8 cellular contexts compared by ENCODE assay signal in genomic region chr17:81419333-81419885, GRCh38. TPM values are rescaled to one million over a fixed set of nuclear protein-coding genes. Genes with fewer than 3 reads are reported as not detected.
DNase-seq lines count a peak whose midpoint lies in the region; ATAC-seq, FAIRE-seq and TF ChIP-seq lines count a peak whose summit lies in the region.

No MANE protein-coding gene starts in this region.

- H3K36me3 ChIP-seq in Caco-2 (ENCODE audit: control insufficient read depth, insufficient read depth, low read length) (no peaks in the 10 kb centered on the region), bronchial epithelial cell (ENCODE audit: control insufficient read depth, insufficient read depth, low read length) (no peaks in the 10 kb centered on the region), tibial artery (no peaks in the 10 kb centered on the region)

- peaks cover 4% of the 10 kb centered on the region for H3K36me3 Mint-ChIP-seq in Caco-2 (ENCODE audit: insufficient read depth, unreplicated experiment)

- no peaks in the 10 kb centered on the region for H3K9me3 Mint-ChIP-seq in Caco-2 (ENCODE audit: unreplicated experiment)

- no peaks in the 10 kb centered on the region for H3K27me3 Mint-ChIP-seq in Caco-2 (ENCODE audit: insufficient read depth, unreplicated experiment)

- peak overlapping the region; percentile 71 for H3K4me3 Mint-ChIP-seq in Caco-2 (ENCODE audit: unreplicated experiment)

- DNase-seq in Caco-2 (peak; percentile 84 to 90), NCI-H2171 (lab: John Stamatoyannopoulos, UW) (peak; percentile 96), bronchial epithelial cell (ENCODE audit: low read depth) (peak; percentile 71), left colon (peak; percentile 76 to 87), tibial artery (peak; percentile 86 to 98), NCI-H2196 (lab: John Stamatoyannopoulos, UW; ENCODE audit: unreplicated experiment) (no peak)
- DNase-seq in activated effector memory CD4-positive, alpha-beta T cell treated with anti-CD3 and anti-CD28 coated beads, Interleukin-2, amount 50 U/mL, for 16 hours: no peak

- no peak for FAIRE-seq in bronchial epithelial cell (lab: Jason Lieb, UNC)

- POLR2A ChIA-PET in Caco-2 (lab: Charles Lee): interaction anchor here (0.7 to 1.3 kb wide), 3 partner anchors 12 to 27 kb away, joined by 3 to 6 read pairs (median 4); no protein-coding TSS in a partner anchor

- intact Hi-C loops in Caco-2 (cut with micrococcal nuclease; ENCODE audit: unreplicated experiment) (no loop called here), left colon (cut with DNase I, micrococcal nuclease) (no loop called here), tibial artery (cut with DNase I; ENCODE audit: low total_unique reads) (loop anchor here (2.0 kb wide), 1 partner anchor 15 kb away; no protein-coding TSS in a partner anchor)

- no TSS peak for BruUV-seq in Caco-2 (replicated peaks; lab: Mats Ljungman, UMichigan)

- H3K9me3 ChIP-seq in Caco-2 (no peaks in the 10 kb centered on the region), tibial artery (no peaks in the 10 kb centered on the region)

- TF ChIP-seq CTCF in Caco-2 (IDR thresholded peaks at IDR 0.05; ENCODE audit: insufficient read depth in 1 of 2, low read depth in 1 of 2, low read length in 1 of 2, severe bottlenecking in 1 of 2, unreplicated experiment in 1 of 2): no peak
- TF ChIP-seq CTCF in bronchial epithelial cell (IDR thresholded peaks at IDR 0.05; ENCODE audit: insufficient read depth, low read length, severe bottlenecking): no peak
- TF ChIP-seq CTCF in tibial artery (IDR thresholded peaks at IDR 0.05): no peak

- ATAC-seq in left colon: peak; percentile 89
- no peak for ATAC-seq in HG03342 (IDR thresholded peaks at IDR 0.05; ENCODE audit: unreplicated experiment)

- CTCF ChIA-PET in Caco-2 (lab: Charles Lee): interaction anchor here (1.2 to 1.9 kb wide), 5 partner anchors 11 to 127 kb away, joined by 3 to 18 read pairs (median 3); no protein-coding TSS in a partner anchor

- H3K4me1 Mint-ChIP-seq in Caco-2 (ENCODE audit: low read depth, unreplicated experiment): no peaks in the 10 kb centered on the region

- H3K27ac ChIP-seq in tibial artery: peak overlapping the region; percentile 92 to 97

- H3K27me3 ChIP-seq in Caco-2 (replicated peaks; ENCODE audit: control insufficient read depth, insufficient read depth, low read length) (no peaks in the 10 kb centered on the region), bronchial epithelial cell (ENCODE audit: control insufficient read depth, insufficient read depth, low read length) (no peaks in the 10 kb centered on the region), tibial artery (no peaks in the 10 kb centered on the region)

- H3K27ac Mint-ChIP-seq in Caco-2 (ENCODE audit: unreplicated experiment): peak overlapping the region; percentile 53

- H3K4me3 ChIP-seq in Caco-2 (ENCODE audit: low read depth, low read length) (peak overlapping the region; percentile 35), bronchial epithelial cell (ENCODE audit: low read depth, low read length) (peak overlapping the region; percentile 19), tibial artery (peak overlapping the region; percentile 49 to 54)

- H3K4me1 ChIP-seq in Caco-2 (peaks cover 11% of the 10 kb centered on the region), tibial artery (peaks cover 58 to 78% (median 76%) of the 10 kb centered on the region in 4 donors)

RNA-seq across cellular contexts. Expression of gene BAHCC1, which starts 24.2 kb away (rescaled TPM):
- total RNA-seq in Caco-2 (2022): 10.2 and 15.5 TPM in 2 replicates
- total RNA-seq in bronchial epithelial cell: 0.79 and 1.8 TPM in 2 replicates
- 10 to 100 TPM; 12.2 to 14.2 TPM for total RNA-seq in left colon

Comparison
In these comparisons a context has a peak if more than half of its experiments do, and no peak if none do; other contexts are left out.
1. DNase-seq: peak in Caco-2 (2 of 2), NCI-H2171 (single experiment), bronchial epithelial cell (single experiment), left colon (2 of 2) and tibial artery (2 of 2); none in NCI-H2196 (single experiment) and activated effector memory CD4-positive, alpha-beta T cell treated with anti-CD3 and anti-CD28 coated beads, Interleukin-2, amount 50 U/mL, for 16 hours (single experiment).
2. Peak in every context shown above with its lines, with median percentiles within 50 percentile points of each other: H3K4me3 ChIP-seq.